In the genomic region with DNA sequence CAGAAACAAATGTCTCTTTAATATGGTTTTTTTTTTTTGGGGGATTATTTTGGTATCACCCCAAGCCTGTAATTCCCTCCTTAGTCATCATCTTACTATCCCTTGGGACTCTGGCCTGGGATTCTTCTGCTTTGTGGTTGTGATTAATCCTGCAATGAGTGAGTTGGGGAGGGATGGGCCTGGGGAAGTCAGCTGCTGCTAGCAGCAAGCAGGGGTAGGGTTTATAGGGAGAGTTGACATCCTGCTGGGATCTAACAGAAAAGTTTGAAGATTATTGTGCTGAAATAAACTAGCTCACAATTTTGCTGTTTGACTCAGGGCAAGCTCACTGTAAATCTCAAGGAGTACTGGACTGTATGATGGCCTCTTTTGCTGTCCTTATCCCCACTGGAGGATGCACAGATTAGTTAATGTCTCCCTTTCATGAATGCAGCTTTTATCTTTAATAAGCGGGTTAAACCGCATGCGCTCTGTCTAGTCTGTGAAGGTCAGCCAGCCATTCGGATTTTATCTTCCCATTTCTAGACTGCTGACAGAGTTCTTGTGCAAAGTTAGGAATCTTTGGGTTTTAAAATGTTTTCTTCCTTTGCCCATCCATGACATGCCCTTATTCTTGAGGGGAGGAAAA, we compare ENCODE assay signal across 2 cellular contexts.
TF ChIP-seq lines count a peak whose summit lies in the region.

No MANE protein-coding gene starts in this region.

TF ChIP-seq in A549, 52 proteins besides CTCF, POLR2A, EP300 and RAD21 (continued from another document):
- TF ChIP-seq, protein P1, sequence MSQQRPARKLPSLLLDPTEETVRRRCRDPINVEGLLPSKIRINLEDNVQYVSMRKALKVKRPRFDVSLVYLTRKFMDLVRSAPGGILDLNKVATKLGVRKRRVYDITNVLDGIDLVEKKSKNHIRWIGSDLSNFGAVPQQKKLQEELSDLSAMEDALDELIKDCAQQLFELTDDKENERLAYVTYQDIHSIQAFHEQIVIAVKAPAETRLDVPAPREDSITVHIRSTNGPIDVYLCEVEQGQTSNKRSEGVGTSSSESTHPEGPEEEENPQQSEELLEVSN (IDR thresholded peaks at IDR 0.05; ENCODE audit: borderline replicate concordance, low read depth), result no peak
- TF ChIP-seq HOXA7 (CRISPR knock-in tag; IDR thresholded peaks at IDR 0.05) (no peak), MAX (IDR thresholded peaks at IDR 0.05) (no peak), POLR2AphosphoS2 (conservative IDR thresholded peaks at IDR 0.05; ENCODE audit: low read length) (no peak), ZFP36 (IDR thresholded peaks at IDR 0.05; ENCODE audit: borderline replicate concordance, partially characterized antibody) (no peak), FOSB (CRISPR knock-in tag; IDR thresholded peaks at IDR 0.05) (no peak), HEYL (CRISPR knock-in tag; IDR thresholded peaks at IDR 0.05) (no peak)

TF ChIP-seq in HEK293, 187 proteins besides CTCF, POLR2A, EP300 and RAD21 (continued from another document and continues in another):
- TF ChIP-seq GLI4 (tag by site-specific recombination; IDR thresholded peaks at IDR 0.05) (no peak), ZNF510 (tag by site-specific recombination; IDR thresholded peaks at IDR 0.05; ENCODE audit: insufficient replicate concordance) (no peak), GLIS2 (tag by site-specific recombination; IDR thresholded peaks at IDR 0.05) (no peak), REPIN1 (tag by site-specific recombination; IDR thresholded peaks at IDR 0.05; ENCODE audit: low read depth) (no peak), ZNF18 (tag by site-specific recombination; IDR thresholded peaks at IDR 0.05) (no peak), ZNF626 (tag by site-specific recombination; IDR thresholded peaks at IDR 0.05) (no peak), ZNF362 (tag by site-specific recombination; IDR thresholded peaks at IDR 0.05) (no peak), ZSCAN5A (tag by site-specific recombination; IDR thresholded peaks at IDR 0.05) (no peak), HOXC10 (CRISPR knock-in tag; IDR thresholded peaks at IDR 0.05) (no peak), ZNF10 (tag by site-specific recombination; IDR thresholded peaks at IDR 0.05) (peak; percentile 64; the same call in 1 of the 2 replicates), ZNF513 (tag by site-specific recombination; IDR thresholded peaks at IDR 0.05) (no peak), ZNF514 (tag by site-specific recombination; IDR thresholded peaks at IDR 0.05) (no peak), KLF7 (tag by site-specific recombination; IDR thresholded peaks at IDR 0.05; ENCODE audit: borderline replicate concordance) (no peak), GLIS1 (tag by site-specific recombination; IDR thresholded peaks at IDR 0.05) (no peak), HOXD13 (CRISPR knock-in tag; IDR thresholded peaks at IDR 0.05; ENCODE audit: borderline replicate concordance) (no peak), IKZF3 (tag by site-specific recombination; IDR thresholded peaks at IDR 0.05) (0 out of 2 replicates have a peak, but pooled peaks have one; percentile 32), ZNF629 (tag by site-specific recombination; IDR thresholded peaks at IDR 0.05) (no peak), SP7 (tag by site-specific recombination; IDR thresholded peaks at IDR 0.05) (peak; percentile 87), ZEB2 (tag by site-specific recombination; IDR thresholded peaks at IDR 0.05) (peak; percentile 80; the same call in 1 of the 2 replicates), ZNF112 (tag by site-specific recombination; IDR thresholded peaks at IDR 0.05) (no peak), ZNF548 (tag by site-specific recombination; IDR thresholded peaks at IDR 0.05) (no peak), ZNF140 (tag by site-specific recombination; IDR thresholded peaks at IDR 0.05) (no peak), ZNF76 (tag by site-specific recombination; IDR thresholded peaks at IDR 0.05; ENCODE audit: borderline replicate concordance, low read depth) (no peak), WT1 (tag by site-specific recombination; IDR thresholded peaks at IDR 0.05) (peak; percentile 74), ZFP69B (tag by site-specific recombination; IDR thresholded peaks at IDR 0.05) (no peak), ZNF175 (tag by site-specific recombination; IDR thresholded peaks at IDR 0.05) (no peak), KLF10 (tag by site-specific recombination; IDR thresholded peaks at IDR 0.05) (no peak), SETDB1 (IDR thresholded peaks at IDR 0.05; ENCODE audit: insufficient read length, low read length) (no peak), ZNF221 (tag by site-specific recombination; IDR thresholded peaks at IDR 0.05; ENCODE audit: borderline replicate concordance) (no peak)
- TF ChIP-seq, protein P2, sequence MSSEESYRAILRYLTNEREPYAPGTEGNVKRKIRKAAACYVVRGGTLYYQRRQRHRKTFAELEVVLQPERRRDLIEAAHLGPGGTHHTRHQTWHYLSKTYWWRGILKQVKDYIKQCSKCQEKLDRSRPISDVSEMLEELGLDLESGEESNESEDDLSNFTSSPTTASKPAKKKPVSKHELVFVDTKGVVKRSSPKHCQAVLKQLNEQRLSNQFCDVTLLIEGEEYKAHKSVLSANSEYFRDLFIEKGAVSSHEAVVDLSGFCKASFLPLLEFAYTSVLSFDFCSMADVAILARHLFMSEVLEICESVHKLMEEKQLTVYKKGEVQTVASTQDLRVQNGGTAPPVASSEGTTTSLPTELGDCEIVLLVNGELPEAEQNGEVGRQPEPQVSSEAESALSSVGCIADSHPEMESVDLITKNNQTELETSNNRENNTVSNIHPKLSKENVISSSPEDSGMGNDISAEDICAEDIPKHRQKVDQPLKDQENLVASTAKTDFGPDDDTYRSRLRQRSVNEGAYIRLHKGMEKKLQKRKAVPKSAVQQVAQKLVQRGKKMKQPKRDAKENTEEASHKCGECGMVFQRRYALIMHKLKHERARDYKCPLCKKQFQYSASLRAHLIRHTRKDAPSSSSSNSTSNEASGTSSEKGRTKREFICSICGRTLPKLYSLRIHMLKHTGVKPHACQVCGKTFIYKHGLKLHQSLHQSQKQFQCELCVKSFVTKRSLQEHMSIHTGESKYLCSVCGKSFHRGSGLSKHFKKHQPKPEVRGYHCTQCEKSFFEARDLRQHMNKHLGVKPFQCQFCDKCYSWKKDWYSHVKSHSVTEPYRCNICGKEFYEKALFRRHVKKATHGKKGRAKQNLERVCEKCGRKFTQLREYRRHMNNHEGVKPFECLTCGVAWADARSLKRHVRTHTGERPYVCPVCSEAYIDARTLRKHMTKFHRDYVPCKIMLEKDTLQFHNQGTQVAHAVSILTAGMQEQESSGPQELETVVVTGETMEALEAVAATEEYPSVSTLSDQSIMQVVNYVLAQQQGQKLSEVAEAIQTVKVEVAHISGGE (tag by site-specific recombination; conservative IDR thresholded peaks at IDR 0.05; ENCODE audit: low read depth), result no peak
- TF ChIP-seq, protein P3, sequence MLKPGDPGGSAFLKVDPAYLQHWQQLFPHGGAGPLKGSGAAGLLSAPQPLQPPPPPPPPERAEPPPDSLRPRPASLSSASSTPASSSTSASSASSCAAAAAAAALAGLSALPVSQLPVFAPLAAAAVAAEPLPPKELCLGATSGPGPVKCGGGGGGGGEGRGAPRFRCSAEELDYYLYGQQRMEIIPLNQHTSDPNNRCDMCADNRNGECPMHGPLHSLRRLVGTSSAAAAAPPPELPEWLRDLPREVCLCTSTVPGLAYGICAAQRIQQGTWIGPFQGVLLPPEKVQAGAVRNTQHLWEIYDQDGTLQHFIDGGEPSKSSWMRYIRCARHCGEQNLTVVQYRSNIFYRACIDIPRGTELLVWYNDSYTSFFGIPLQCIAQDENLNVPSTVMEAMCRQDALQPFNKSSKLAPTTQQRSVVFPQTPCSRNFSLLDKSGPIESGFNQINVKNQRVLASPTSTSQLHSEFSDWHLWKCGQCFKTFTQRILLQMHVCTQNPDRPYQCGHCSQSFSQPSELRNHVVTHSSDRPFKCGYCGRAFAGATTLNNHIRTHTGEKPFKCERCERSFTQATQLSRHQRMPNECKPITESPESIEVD (tag by site-specific recombination; IDR thresholded peaks at IDR 0.05), result peak; percentile 54; the same call in 1 of the 2 replicates
- TF ChIP-seq, protein P4, sequence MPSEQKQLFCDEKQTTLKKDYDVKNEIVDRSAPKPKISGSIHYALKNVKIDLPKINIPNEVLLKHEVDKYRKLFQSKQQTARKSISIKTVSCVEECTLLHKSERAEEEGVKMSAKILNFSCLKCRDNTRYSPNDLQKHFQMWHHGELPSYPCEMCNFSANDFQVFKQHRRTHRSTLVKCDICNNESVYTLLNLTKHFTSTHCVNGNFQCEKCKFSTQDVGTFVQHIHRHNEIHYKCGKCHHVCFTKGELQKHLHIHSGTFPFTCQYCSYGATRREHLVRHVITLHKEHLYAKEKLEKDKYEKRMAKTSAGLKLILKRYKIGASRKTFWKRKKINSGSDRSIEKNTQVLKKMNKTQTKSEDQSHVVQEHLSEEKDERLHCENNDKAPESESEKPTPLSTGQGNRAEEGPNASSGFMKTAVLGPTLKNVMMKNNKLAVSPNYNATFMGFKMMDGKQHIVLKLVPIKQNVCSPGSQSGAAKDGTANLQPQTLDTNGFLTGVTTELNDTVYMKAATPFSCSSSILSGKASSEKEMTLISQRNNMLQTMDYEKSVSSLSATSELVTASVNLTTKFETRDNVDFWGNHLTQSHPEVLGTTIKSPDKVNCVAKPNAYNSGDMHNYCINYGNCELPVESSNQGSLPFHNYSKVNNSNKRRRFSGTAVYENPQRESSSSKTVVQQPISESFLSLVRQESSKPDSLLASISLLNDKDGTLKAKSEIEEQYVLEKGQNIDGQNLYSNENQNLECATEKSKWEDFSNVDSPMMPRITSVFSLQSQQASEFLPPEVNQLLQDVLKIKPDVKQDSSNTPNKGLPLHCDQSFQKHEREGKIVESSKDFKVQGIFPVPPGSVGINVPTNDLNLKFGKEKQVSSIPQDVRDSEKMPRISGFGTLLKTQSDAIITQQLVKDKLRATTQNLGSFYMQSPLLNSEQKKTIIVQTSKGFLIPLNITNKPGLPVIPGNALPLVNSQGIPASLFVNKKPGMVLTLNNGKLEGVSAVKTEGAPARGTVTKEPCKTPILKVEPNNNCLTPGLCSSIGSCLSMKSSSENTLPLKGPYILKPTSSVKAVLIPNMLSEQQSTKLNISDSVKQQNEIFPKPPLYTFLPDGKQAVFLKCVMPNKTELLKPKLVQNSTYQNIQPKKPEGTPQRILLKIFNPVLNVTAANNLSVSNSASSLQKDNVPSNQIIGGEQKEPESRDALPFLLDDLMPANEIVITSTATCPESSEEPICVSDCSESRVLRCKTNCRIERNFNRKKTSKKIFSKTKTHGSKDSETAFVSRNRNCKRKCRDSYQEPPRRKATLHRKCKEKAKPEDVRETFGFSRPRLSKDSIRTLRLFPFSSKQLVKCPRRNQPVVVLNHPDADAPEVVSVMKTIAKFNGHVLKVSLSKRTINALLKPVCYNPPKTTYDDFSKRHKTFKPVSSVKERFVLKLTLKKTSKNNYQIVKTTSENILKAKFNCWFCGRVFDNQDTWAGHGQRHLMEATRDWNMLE (tag by site-specific recombination; conservative IDR thresholded peaks at IDR 0.05; ENCODE audit: low read depth), result no peak
- TF ChIP-seq, protein P5, sequence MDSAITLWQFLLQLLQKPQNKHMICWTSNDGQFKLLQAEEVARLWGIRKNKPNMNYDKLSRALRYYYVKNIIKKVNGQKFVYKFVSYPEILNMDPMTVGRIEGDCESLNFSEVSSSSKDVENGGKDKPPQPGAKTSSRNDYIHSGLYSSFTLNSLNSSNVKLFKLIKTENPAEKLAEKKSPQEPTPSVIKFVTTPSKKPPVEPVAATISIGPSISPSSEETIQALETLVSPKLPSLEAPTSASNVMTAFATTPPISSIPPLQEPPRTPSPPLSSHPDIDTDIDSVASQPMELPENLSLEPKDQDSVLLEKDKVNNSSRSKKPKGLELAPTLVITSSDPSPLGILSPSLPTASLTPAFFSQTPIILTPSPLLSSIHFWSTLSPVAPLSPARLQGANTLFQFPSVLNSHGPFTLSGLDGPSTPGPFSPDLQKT (IDR thresholded peaks at IDR 0.05; ENCODE audit: borderline replicate concordance, low read depth, low read length), result no peak
